26 cellular contexts compared by ENCODE assay signal in genomic region chr11:1779806-1780699, GRCh38. TPM values are rescaled to one million over a fixed set of nuclear protein-coding genes. Genes with fewer than 3 reads are reported as not detected.
DNase-seq lines count a peak whose midpoint lies in the region; ATAC-seq lines count a peak whose summit lies in the region.
"Had no signal": no experiment of that assay in that cellular context is flagged by ENCODE, and none has a peak within 500 bp of the region (broad histone marks: within the 10 kb centered on the region; RNA-seq: fewer than 3 reads in every experiment).

No MANE protein-coding gene starts in this region.

- no peak for DNase-seq in stimulated activated naive CD8-positive, alpha-beta T cell treated with anti-CD3 and anti-CD28 coated beads, Interleukin-15, amount 100 ng/mL, for 72 hours
- no peak for DNase-seq in stimulated activated naive CD8-positive, alpha-beta T cell treated with anti-CD3 and anti-CD28 coated beads, Interleukin-15, Interleukin-2, amounts not matched to agents 100 U/mL and 50 U/mL, for 24 hours
- DNase-seq in ecto neural progenitor cell (ENCODE audit: low spot score) (peak; percentile 44), NCI-H774 (lab: John Stamatoyannopoulos, UW) (no peak), hypothalamus (lab: John Stamatoyannopoulos, UW) (no peak), MV-4-11 (lab: John Stamatoyannopoulos, UW) (no peak)
- DNase-seq in natural killer cell treated with Interleukin-12 subunit alpha and Interleukin-12 subunit beta and Interleukin-15 and Interleukin-18, amount 100 ng/mL, for 72 hours (ENCODE audit: low spot score) = peak; percentile 34
- DNase-seq: activated CD4-positive, alpha-beta T cell treated with anti-CD3 and anti-CD28 coated beads for 48 hours; activated naive CD4-positive, alpha-beta T cell treated with anti-CD3 and anti-CD28 coated beads for 36 hours; activated T-cell treated with anti-CD3 and anti-CD28 coated beads, Interleukin-2, amount 50 U/mL, for 72 hours; DMS53; esophagus squamous epithelium; foreskin melanocyte; NCI-H1105; NCI-H2029 treated with DMSO at 0.1 percent for 48 hours; NCI-H2227 treated with DMSO at 0.1 percent for 48 hours; NCI-H69 had no signal

- no peak for ATAC-seq in stimulated activated naive CD8-positive, alpha-beta T cell treated with anti-CD3 and anti-CD28 coated beads, Interleukin-15, amount 100 ng/mL, for 72 hours
- no peak for ATAC-seq in stimulated activated naive CD8-positive, alpha-beta T cell treated with anti-CD3 and anti-CD28 coated beads, Interleukin-15, Interleukin-2, amounts not matched to agents 100 U/mL and 50 U/mL, for 24 hours
- ATAC-seq in natural killer cell treated with Interleukin-12 subunit alpha and Interleukin-12 subunit beta and Interleukin-15 and Interleukin-18, amount 100 ng/mL, for 72 hours = no peak
- ATAC-seq in GM19395 (IDR thresholded peaks at IDR 0.05; ENCODE audit: unreplicated experiment) = no peak
- ATAC-seq: activated T-cell treated with anti-CD3 and anti-CD28 coated beads, Interleukin-2, amount 50 U/mL, for 72 hours had no signal

- no peaks in the 10 kb centered on the region for H3K27me3 Mint-ChIP-seq in stimulated activated naive CD8-positive, alpha-beta T cell treated with anti-CD3 and anti-CD28 coated beads, Interleukin-15, amount 100 ng/mL, for 72 hours
- H3K27me3 Mint-ChIP-seq in natural killer cell treated with Interleukin-12 subunit alpha and Interleukin-12 subunit beta and Interleukin-15 and Interleukin-18, amount 100 ng/mL, for 72 hours = no peaks in the 10 kb centered on the region
- H3K27me3 Mint-ChIP-seq: IgD-negative memory B cell had no signal

- peak overlapping the region; percentile 27 to 37 for H3K27ac Mint-ChIP-seq in stimulated activated naive CD8-positive, alpha-beta T cell treated with anti-CD3 and anti-CD28 coated beads, Interleukin-15, amount 100 ng/mL, for 72 hours
- H3K27ac Mint-ChIP-seq in natural killer cell treated with Interleukin-12 subunit alpha and Interleukin-12 subunit beta and Interleukin-15 and Interleukin-18, amount 100 ng/mL, for 72 hours = peak overlapping the region; percentile 39 to 93
- H3K27ac Mint-ChIP-seq: activated naive CD4-positive, alpha-beta T cell treated with anti-CD3 and anti-CD28 coated beads for 36 hours; activated T-cell treated with anti-CD3 and anti-CD28 coated beads, Interleukin-2, amount 50 U/mL, for 72 hours; B cell had no signal

- H3K4me3 Mint-ChIP-seq in stimulated activated naive CD8-positive, alpha-beta T cell treated with anti-CD3 and anti-CD28 coated beads, Interleukin-15, amount 100 ng/mL, for 72 hours = no peak overlapping the region
- peak overlapping the region; percentile 53 for H3K4me3 Mint-ChIP-seq in natural killer cell treated with Interleukin-12 subunit alpha and Interleukin-12 subunit beta and Interleukin-15 and Interleukin-18, amount 100 ng/mL, for 72 hours
- H3K4me3 Mint-ChIP-seq: activated naive CD4-positive, alpha-beta T cell treated with anti-CD3 and anti-CD28 coated beads for 36 hours; activated T-cell treated with anti-CD3 and anti-CD28 coated beads, Interleukin-2, amount 50 U/mL, for 72 hours; B cell had no signal

- H3K9me3 Mint-ChIP-seq in stimulated activated naive CD8-positive, alpha-beta T cell treated with anti-CD3 and anti-CD28 coated beads, Interleukin-15, amount 100 ng/mL, for 72 hours = no peaks in the 10 kb centered on the region
- peaks cover 3% of the 10 kb centered on the region for H3K9me3 Mint-ChIP-seq in natural killer cell treated with Interleukin-12 subunit alpha and Interleukin-12 subunit beta and Interleukin-15 and Interleukin-18, amount 100 ng/mL, for 72 hours
- H3K9me3 Mint-ChIP-seq: activated naive CD4-positive, alpha-beta T cell treated with anti-CD3 and anti-CD28 coated beads for 36 hours; activated T-cell treated with anti-CD3 and anti-CD28 coated beads, Interleukin-2, amount 50 U/mL, for 72 hours; IgD-negative memory B cell had no signal

- H3K36me3 Mint-ChIP-seq in natural killer cell treated with Interleukin-12 subunit alpha and Interleukin-12 subunit beta and Interleukin-15 and Interleukin-18, amount 100 ng/mL, for 72 hours = no peaks in the 10 kb centered on the region
- H3K36me3 Mint-ChIP-seq: IgD-negative memory B cell had no signal

- peaks cover 6% of the 10 kb centered on the region for H3K4me1 Mint-ChIP-seq in stimulated activated naive CD8-positive, alpha-beta T cell treated with anti-CD3 and anti-CD28 coated beads, Interleukin-15, amount 100 ng/mL, for 72 hours
- H3K4me1 Mint-ChIP-seq in natural killer cell treated with Interleukin-12 subunit alpha and Interleukin-12 subunit beta and Interleukin-15 and Interleukin-18, amount 100 ng/mL, for 72 hours (ENCODE audit: low read depth in 2 of 2) = peaks cover 50 to 58% of the 10 kb centered on the region in 2 donors

RNA-seq across cellular contexts. Expression of gene CTSD, which starts 16.3 kb away (rescaled TPM):
- total RNA-seq in natural killer cell treated with Interleukin-12 subunit alpha and Interleukin-12 subunit beta and Interleukin-15 and Interleukin-18, amount 100 ng/mL, for 72 hours = 100 to 1,000 TPM; 350 to 592 TPM

RNA-seq across cellular contexts. Expression of gene IFITM10, which starts 29.7 kb away (rescaled TPM):
- 1 to 10 TPM; 2.3 to 8.1 TPM for total RNA-seq in natural killer cell treated with Interleukin-12 subunit alpha and Interleukin-12 subunit beta and Interleukin-15 and Interleukin-18, amount 100 ng/mL, for 72 hours
- total RNA-seq: G401 had no signal

RNA-seq across cellular contexts. Expression of gene SYT8, which starts 54.7 kb away (rescaled TPM):
- not detected for total RNA-seq in natural killer cell treated with Interleukin-12 subunit alpha and Interleukin-12 subunit beta and Interleukin-15 and Interleukin-18, amount 100 ng/mL, for 72 hours
- total RNA-seq: activated naive CD4-positive, alpha-beta T cell treated with anti-CD3 and anti-CD28 coated beads for 36 hours; activated T-cell treated with anti-CD3 and anti-CD28 coated beads, Interleukin-2, amount 50 U/mL, for 72 hours; B cell; G401; RPMI7951; T-helper 2 cell treated with Interferon-gamma antibody and Interleukin-4, amounts not matched to agents 100 ng/mL and 5 ng/mL, for 36 hours had no signal

RNA-seq across cellular contexts. Expression of gene TNNI2, which starts 58.7 kb away (rescaled TPM):
- total RNA-seq in natural killer cell treated with Interleukin-12 subunit alpha and Interleukin-12 subunit beta and Interleukin-15 and Interleukin-18, amount 100 ng/mL, for 72 hours = 1 to 10 TPM in 1 of 2 donors, not detected in 1; 1.4 TPM
- total RNA-seq: activated naive CD4-positive, alpha-beta T cell treated with anti-CD3 and anti-CD28 coated beads for 36 hours; G401; left lobe of liver; renal cortical epithelial cell; tibial nerve had no signal

Comparison
In these comparisons a context has a peak if more than half of its experiments do, and no peak if none do; other contexts are left out.
1. DNase-seq: peak in ecto neural progenitor cell (single experiment) and natural killer cell treated with Interleukin-12 subunit alpha and Interleukin-12 subunit beta and Interleukin-15 and Interleukin-18, amount 100 ng/mL, for 72 hours (single experiment); none in stimulated activated naive CD8-positive, alpha-beta T cell treated with anti-CD3 and anti-CD28 coated beads, Interleukin-15, amount 100 ng/mL, for 72 hours (0 of 2), stimulated activated naive CD8-positive, alpha-beta T cell treated with anti-CD3 and anti-CD28 coated beads, Interleukin-15, Interleukin-2, amounts not matched to agents 100 U/mL and 50 U/mL, for 24 hours (single experiment), NCI-H774 (single experiment), hypothalamus (0 of 51) and MV-4-11 (single experiment).